ENCODE assay signal across 1 cellular context in the genomic region with DNA sequence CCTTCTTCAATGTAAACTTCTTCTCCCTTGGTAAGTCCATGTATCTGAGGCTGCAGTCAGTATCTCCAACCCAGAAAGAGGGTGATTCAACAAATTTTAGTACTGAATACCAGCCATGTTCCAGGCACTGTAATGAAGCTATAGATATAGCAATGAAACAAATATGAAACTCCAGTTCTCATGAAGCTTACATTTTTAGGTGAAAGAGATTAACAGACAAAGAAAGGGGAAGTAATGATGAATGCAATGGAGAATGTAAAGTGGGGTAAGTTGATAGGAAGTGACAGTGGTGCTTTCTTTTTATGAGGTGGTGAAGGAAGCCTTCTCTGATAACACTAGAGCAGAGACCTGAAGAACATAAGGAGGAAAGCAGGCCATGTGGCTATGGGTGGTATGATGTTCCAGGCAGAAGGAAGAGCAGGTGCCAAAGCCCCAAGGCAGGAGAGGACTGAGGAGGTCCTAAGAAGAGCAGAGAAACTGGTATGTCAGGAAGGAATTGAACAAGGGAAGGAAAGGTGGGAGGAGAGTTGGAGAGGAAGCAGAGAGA.
TF ChIP-seq lines count a peak whose summit lies in the region.

No MANE protein-coding gene starts in this region.

TF ChIP-seq in K562, 482 proteins besides CTCF, POLR2A, EP300 and RAD21 (continued from another document and continues in another):
- TF ChIP-seq SIN3A (IDR thresholded peaks at IDR 0.05; ENCODE audit: borderline replicate concordance in 2 of 2, control insufficient read depth in 1 of 2, low read depth in 2 of 2, low read length in 2 of 2) (no peak), NR2C2 (CRISPR knock-in tag; IDR thresholded peaks at IDR 0.05) (no peak), NR2C2 (tag; IDR thresholded peaks at IDR 0.05) (no peak), ZBTB17 (CRISPR knock-in tag; IDR thresholded peaks at IDR 0.05) (peak; percentile 69; the same call in 1 of the 2 replicates), HDAC1 (IDR thresholded peaks at IDR 0.05) (peak in 1 of 2 experiments; percentile 69; a peak in 2 of 4 replicates), ZNF354B (CRISPR knock-in tag; IDR thresholded peaks at IDR 0.05) (no peak), EHMT2 (IDR thresholded peaks at IDR 0.05) (peak; percentile 88), ZNF347 (CRISPR knock-in tag; IDR thresholded peaks at IDR 0.05; ENCODE audit: low read depth) (peak; percentile 16; the same call in 1 of the 2 replicates), MECOM (CRISPR knock-in tag; IDR thresholded peaks at IDR 0.05) (no peak), CHD2 (IDR thresholded peaks at IDR 0.05; ENCODE audit: low read depth, low read length) (no peak), GATAD2B (IDR thresholded peaks at IDR 0.05; ENCODE audit: borderline replicate concordance) (peak; percentile 71), TEAD1 (CRISPR knock-in tag; IDR thresholded peaks at IDR 0.05) (peak in 1 of 2 experiments; percentile 74; a peak in 3 of 4 replicates), ELF4 (CRISPR knock-in tag; IDR thresholded peaks at IDR 0.05) (peak; percentile 91; the same call in 1 of the 2 replicates), SMARCB1 (IDR thresholded peaks at IDR 0.05; ENCODE audit: insufficient read length, low read depth) (no peak), NCOA4 (IDR thresholded peaks at IDR 0.05; ENCODE audit: partially characterized antibody) (peak; percentile 12), ETV5 (CRISPR knock-in tag; IDR thresholded peaks at IDR 0.05; ENCODE audit: low read depth) (peak; percentile 63; the same call in 1 of the 2 replicates), ZNF436 (CRISPR knock-in tag; IDR thresholded peaks at IDR 0.05) (no peak), TAF15 (IDR thresholded peaks at IDR 0.05; ENCODE audit: low read depth, low read length) (no peak), SMAD3 (CRISPR knock-in tag; conservative IDR thresholded peaks at IDR 0.05) (no peak), CBFA2T3 (IDR thresholded peaks at IDR 0.05) (peak; percentile 80), ETV6 (IDR thresholded peaks at IDR 0.05; ENCODE audit: borderline replicate concordance in 1 of 2, low read depth in 2 of 2, low read length in 1 of 2) (peak in 1 of 2 experiments; percentile 71; a peak in 2 of 4 replicates), ETV6 (CRISPR knock-in tag; IDR thresholded peaks at IDR 0.05; ENCODE audit: borderline replicate concordance) (no peak), ZNF224 (CRISPR knock-in tag; IDR thresholded peaks at IDR 0.05) (no peak), ZNF668 (CRISPR knock-in tag; IDR thresholded peaks at IDR 0.05) (no peak), TAL1 (IDR thresholded peaks at IDR 0.05) (peak; percentile 57), TBP (optimal IDR thresholded peaks at IDR 0.05; ENCODE audit: low read depth, low read length) (no peak), EP400 (IDR thresholded peaks at IDR 0.05) (peak; percentile 67), MTA2 (IDR thresholded peaks at IDR 0.05; ENCODE audit: low read depth) (peak; percentile 49; the same call in 1 of the 2 replicates), SRSF1 (IDR thresholded peaks at IDR 0.05; ENCODE audit: low read depth, low read length) (no peak), SMARCC2 (IDR thresholded peaks at IDR 0.05; ENCODE audit: low read depth) (peak; percentile 59), DPF2 (IDR thresholded peaks at IDR 0.05) (peak; percentile 86), ZZZ3 (IDR thresholded peaks at IDR 0.05) (0 out of 2 replicates have a peak, but pooled peaks have one; percentile 42), SIRT6 (IDR thresholded peaks at IDR 0.05; ENCODE audit: low read depth, low read length) (no peak), MAFG (tag; conservative IDR thresholded peaks at IDR 0.05) (peak; percentile 54), MBD2 (IDR thresholded peaks at IDR 0.05; ENCODE audit: borderline replicate concordance, low read depth) (peak; percentile 24; the same call in 1 of the 2 replicates), TAF9B (IDR thresholded peaks at IDR 0.05; ENCODE audit: partially characterized antibody) (peak; percentile 13), HMGN3 (IDR thresholded peaks at IDR 0.05; ENCODE audit: borderline replicate concordance, extremely low read depth, insufficient read length, low read depth, low read length) (no peak), ZNF76 (CRISPR knock-in tag; IDR thresholded peaks at IDR 0.05; ENCODE audit: borderline replicate concordance) (0 out of 2 replicates have a peak, but pooled peaks have one; percentile 35), CCNT2 (IDR thresholded peaks at IDR 0.05; ENCODE audit: borderline replicate concordance, extremely low read depth, insufficient read length, low read depth, low read length) (no peak), CXXC5 (CRISPR knock-in tag; IDR thresholded peaks at IDR 0.05) (peak; percentile 50), TEAD4 (IDR thresholded peaks at IDR 0.05; ENCODE audit: low read length) (peak; percentile 80), TEAD4 (CRISPR knock-in tag; IDR thresholded peaks at IDR 0.05; ENCODE audit: borderline replicate concordance) (no peak)
- TF ChIP-seq, protein P1, sequence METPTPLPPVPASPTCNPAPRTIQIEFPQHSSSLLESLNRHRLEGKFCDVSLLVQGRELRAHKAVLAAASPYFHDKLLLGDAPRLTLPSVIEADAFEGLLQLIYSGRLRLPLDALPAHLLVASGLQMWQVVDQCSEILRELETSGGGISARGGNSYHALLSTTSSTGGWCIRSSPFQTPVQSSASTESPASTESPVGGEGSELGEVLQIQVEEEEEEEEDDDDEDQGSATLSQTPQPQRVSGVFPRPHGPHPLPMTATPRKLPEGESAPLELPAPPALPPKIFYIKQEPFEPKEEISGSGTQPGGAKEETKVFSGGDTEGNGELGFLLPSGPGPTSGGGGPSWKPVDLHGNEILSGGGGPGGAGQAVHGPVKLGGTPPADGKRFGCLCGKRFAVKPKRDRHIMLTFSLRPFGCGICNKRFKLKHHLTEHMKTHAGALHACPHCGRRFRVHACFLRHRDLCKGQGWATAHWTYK (CRISPR knock-in tag; IDR thresholded peaks at IDR 0.05): 0 out of 2 replicates have a peak, but pooled peaks have one; percentile 41
- TF ChIP-seq, protein P2, sequence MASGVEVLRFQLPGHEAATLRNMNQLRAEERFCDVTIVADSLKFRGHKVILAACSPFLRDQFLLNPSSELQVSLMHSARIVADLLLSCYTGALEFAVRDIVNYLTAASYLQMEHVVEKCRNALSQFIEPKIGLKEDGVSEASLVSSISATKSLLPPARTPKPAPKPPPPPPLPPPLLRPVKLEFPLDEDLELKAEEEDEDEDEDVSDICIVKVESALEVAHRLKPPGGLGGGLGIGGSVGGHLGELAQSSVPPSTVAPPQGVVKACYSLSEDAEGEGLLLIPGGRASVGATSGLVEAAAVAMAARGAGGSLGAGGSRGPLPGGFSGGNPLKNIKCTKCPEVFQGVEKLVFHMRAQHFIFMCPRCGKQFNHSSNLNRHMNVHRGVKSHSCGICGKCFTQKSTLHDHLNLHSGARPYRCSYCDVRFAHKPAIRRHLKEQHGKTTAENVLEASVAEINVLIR (CRISPR knock-in tag; IDR thresholded peaks at IDR 0.05): peak; percentile 21; the same call in 1 of the 2 replicates
- TF ChIP-seq, protein P3, sequence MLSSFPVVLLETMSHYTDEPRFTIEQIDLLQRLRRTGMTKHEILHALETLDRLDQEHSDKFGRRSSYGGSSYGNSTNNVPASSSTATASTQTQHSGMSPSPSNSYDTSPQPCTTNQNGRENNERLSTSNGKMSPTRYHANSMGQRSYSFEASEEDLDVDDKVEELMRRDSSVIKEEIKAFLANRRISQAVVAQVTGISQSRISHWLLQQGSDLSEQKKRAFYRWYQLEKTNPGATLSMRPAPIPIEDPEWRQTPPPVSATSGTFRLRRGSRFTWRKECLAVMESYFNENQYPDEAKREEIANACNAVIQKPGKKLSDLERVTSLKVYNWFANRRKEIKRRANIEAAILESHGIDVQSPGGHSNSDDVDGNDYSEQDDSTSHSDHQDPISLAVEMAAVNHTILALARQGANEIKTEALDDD (IDR thresholded peaks at IDR 0.05): 0 out of 2 replicates have a peak, but pooled peaks have one; percentile 35
- TF ChIP-seq, protein P4, sequence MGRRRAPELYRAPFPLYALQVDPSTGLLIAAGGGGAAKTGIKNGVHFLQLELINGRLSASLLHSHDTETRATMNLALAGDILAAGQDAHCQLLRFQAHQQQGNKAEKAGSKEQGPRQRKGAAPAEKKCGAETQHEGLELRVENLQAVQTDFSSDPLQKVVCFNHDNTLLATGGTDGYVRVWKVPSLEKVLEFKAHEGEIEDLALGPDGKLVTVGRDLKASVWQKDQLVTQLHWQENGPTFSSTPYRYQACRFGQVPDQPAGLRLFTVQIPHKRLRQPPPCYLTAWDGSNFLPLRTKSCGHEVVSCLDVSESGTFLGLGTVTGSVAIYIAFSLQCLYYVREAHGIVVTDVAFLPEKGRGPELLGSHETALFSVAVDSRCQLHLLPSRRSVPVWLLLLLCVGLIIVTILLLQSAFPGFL (CRISPR knock-in tag; IDR thresholded peaks at IDR 0.05): no peak
- TF ChIP-seq, protein P5, sequence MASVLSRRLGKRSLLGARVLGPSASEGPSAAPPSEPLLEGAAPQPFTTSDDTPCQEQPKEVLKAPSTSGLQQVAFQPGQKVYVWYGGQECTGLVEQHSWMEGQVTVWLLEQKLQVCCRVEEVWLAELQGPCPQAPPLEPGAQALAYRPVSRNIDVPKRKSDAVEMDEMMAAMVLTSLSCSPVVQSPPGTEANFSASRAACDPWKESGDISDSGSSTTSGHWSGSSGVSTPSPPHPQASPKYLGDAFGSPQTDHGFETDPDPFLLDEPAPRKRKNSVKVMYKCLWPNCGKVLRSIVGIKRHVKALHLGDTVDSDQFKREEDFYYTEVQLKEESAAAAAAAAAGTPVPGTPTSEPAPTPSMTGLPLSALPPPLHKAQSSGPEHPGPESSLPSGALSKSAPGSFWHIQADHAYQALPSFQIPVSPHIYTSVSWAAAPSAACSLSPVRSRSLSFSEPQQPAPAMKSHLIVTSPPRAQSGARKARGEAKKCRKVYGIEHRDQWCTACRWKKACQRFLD (CRISPR knock-in tag; IDR thresholded peaks at IDR 0.05): peak; percentile 33; the same call in 1 of the 2 replicates
- TF ChIP-seq, protein P6, sequence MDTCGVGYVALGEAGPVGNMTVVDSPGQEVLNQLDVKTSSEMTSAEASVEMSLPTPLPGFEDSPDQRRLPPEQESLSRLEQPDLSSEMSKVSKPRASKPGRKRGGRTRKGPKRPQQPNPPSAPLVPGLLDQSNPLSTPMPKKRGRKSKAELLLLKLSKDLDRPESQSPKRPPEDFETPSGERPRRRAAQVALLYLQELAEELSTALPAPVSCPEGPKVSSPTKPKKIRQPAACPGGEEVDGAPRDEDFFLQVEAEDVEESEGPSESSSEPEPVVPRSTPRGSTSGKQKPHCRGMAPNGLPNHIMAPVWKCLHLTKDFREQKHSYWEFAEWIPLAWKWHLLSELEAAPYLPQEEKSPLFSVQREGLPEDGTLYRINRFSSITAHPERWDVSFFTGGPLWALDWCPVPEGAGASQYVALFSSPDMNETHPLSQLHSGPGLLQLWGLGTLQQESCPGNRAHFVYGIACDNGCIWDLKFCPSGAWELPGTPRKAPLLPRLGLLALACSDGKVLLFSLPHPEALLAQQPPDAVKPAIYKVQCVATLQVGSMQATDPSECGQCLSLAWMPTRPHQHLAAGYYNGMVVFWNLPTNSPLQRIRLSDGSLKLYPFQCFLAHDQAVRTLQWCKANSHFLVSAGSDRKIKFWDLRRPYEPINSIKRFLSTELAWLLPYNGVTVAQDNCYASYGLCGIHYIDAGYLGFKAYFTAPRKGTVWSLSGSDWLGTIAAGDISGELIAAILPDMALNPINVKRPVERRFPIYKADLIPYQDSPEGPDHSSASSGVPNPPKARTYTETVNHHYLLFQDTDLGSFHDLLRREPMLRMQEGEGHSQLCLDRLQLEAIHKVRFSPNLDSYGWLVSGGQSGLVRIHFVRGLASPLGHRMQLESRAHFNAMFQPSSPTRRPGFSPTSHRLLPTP (IDR thresholded peaks at IDR 0.05; ENCODE audit: borderline replicate concordance, extremely low read depth, insufficient read length): no peak
- TF ChIP-seq, protein P7, sequence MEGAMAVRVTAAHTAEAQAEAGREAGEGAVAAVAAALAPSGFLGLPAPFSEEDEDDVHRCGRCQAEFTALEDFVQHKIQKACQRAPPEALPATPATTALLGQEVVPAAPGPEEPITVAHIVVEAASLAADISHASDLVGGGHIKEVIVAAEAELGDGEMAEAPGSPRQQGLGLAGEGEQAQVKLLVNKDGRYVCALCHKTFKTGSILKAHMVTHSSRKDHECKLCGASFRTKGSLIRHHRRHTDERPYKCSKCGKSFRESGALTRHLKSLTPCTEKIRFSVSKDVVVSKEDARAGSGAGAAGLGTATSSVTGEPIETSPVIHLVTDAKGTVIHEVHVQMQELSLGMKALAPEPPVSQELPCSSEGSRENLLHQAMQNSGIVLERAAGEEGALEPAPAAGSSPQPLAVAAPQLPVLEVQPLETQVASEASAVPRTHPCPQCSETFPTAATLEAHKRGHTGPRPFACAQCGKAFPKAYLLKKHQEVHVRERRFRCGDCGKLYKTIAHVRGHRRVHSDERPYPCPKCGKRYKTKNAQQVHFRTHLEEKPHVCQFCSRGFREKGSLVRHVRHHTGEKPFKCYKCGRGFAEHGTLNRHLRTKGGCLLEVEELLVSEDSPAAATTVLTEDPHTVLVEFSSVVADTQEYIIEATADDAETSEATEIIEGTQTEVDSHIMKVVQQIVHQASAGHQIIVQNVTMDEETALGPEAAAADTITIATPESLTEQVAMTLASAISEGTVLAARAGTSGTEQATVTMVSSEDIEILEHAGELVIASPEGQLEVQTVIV (CRISPR knock-in tag; IDR thresholded peaks at IDR 0.05; ENCODE audit: borderline replicate concordance): peak; percentile 62; the same call in 1 of the 2 replicates
- TF ChIP-seq, protein P8, sequence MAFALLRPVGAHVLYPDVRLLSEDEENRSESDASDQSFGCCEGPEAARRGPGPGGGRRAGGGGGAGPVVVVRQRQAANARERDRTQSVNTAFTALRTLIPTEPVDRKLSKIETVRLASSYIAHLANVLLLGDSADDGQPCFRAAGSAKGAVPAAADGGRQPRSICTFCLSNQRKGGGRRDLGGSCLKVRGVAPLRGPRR (CRISPR knock-in tag; IDR thresholded peaks at IDR 0.05): no peak
- TF ChIP-seq, protein P9, sequence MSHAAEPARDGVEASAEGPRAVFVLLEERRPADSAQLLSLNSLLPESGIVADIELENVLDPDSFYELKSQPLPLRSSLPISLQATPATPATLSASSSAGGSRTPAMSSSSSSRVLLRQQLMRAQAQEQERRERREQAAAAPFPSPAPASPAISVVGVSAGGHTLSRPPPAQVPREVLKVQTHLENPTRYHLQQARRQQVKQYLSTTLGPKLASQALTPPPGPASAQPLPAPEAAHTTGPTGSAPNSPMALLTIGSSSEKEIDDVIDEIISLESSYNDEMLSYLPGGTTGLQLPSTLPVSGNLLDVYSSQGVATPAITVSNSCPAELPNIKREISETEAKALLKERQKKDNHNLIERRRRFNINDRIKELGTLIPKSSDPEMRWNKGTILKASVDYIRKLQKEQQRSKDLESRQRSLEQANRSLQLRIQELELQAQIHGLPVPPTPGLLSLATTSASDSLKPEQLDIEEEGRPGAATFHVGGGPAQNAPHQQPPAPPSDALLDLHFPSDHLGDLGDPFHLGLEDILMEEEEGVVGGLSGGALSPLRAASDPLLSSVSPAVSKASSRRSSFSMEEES (CRISPR knock-in tag; IDR thresholded peaks at IDR 0.05): no peak
